9 cellular contexts compared by ENCODE assay signal in the genomic region with DNA sequence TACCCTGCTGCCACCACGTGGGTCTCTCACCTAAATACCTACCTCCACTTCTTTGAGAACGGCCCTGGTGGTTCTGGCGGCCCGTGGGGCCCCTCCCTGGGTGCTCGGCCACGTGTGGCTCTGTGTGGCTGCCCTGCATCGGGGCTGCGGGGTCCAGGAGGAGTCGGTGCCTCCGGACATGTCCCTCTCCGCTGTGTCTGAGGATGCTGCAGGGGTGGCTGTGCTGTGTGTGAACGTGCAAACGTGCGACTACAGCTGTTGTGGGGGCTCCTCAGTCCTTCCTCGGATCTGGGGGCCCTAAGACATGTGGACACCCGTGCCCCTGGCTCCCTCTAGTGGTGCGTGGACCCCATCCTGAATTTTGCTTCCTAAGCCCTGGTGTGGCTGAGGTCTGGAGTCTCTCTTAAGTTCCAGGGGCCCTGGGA.
DNase-seq lines count a peak whose midpoint lies in the region; ATAC-seq and TF ChIP-seq lines count a peak whose summit lies in the region.
"Had no signal": no experiment of that assay in that cellular context is flagged by ENCODE, and none has a peak within 500 bp of the region (broad histone marks: within the 10 kb centered on the region; RNA-seq: fewer than 3 reads in every experiment).

No MANE protein-coding gene starts in this region.

- H3K27me3 ChIP-seq in H7 (ENCODE audit: control insufficient read depth, insufficient read depth, low read length) (no peaks in the 10 kb centered on the region), kidney epithelial cell (ENCODE audit: control insufficient read depth, insufficient read depth, low read length) (no peaks in the 10 kb centered on the region), esophagus muscularis mucosa (peaks cover 0 to 3% (median 0%) of the 10 kb centered on the region in 4 donors)

- POLR2A ChIA-PET in WTC11 (lab: Charles Lee) = no interaction called here
- POLR2A ChIA-PET in activated CD4-positive, alpha-beta memory T cell treated with anti-CD3 and anti-CD28 coated beads, Interleukin-2, amount 10 ng/mL, durations not matched to agents 7 days and 5 days (lab: Charles Lee) = no interaction called here

- WGBS in esophagus muscularis mucosa = 85% methylated on average over 15 of the region's 17 CpGs

- H3K4me1 ChIP-seq in esophagus muscularis mucosa = peaks cover 9 to 25% (median 12%) of the 10 kb centered on the region in 4 donors

- no peaks in the 10 kb centered on the region for H3K36me3 ChIP-seq in H7 (replicated peaks; ENCODE audit: control insufficient read depth, insufficient read depth, low read length)
- no peaks in the 10 kb centered on the region for H3K36me3 ChIP-seq in kidney epithelial cell (ENCODE audit: control insufficient read depth, insufficient read depth, low read length)
- no peaks in the 10 kb centered on the region for H3K36me3 ChIP-seq in esophagus muscularis mucosa

- peak; percentile 82 for ATAC-seq in WTC11
- no peak for ATAC-seq in GM18519 (IDR thresholded peaks at IDR 0.05; ENCODE audit: low FRiP score, unreplicated experiment)

- TF ChIP-seq EP300 in esophagus muscularis mucosa (IDR thresholded peaks at IDR 0.05) = no peak

- H3K4me3 Mint-ChIP-seq in WTC11 = no peak overlapping the region
- H3K4me3 Mint-ChIP-seq in activated T-helper 2 cell treated with anti-CD3 and anti-CD28 coated beads, Interferon-gamma antibody, Interleukin-2, Interleukin-4, amounts not matched to agents 10 μg/mL and 5 μg/mL and 100 μg/mL, durations not matched to agents 14 hours and 24 hours and 36 hours (ENCODE audit: low read depth) = no peak overlapping the region
- no peak overlapping the region for H3K4me3 Mint-ChIP-seq in activated CD4-positive, alpha-beta memory T cell treated with anti-CD3 and anti-CD28 coated beads, Interleukin-2, amount 10 ng/mL, durations not matched to agents 7 days and 5 days

- H3K4me3 ChIP-seq in AG10803 (ENCODE audit: low read length) = no peak overlapping the region
- H3K4me3 ChIP-seq in H7 (ENCODE audit: insufficient read depth, low read depth, low read length) = no peak overlapping the region
- H3K4me3 ChIP-seq in kidney epithelial cell (ENCODE audit: low read depth, low read length) = no peak overlapping the region
- H3K4me3 ChIP-seq in esophagus muscularis mucosa = no peak overlapping the region

- H3K27ac ChIP-seq in esophagus muscularis mucosa (replicated peaks in 1 of 4) = no peak overlapping the region

- peaks cover 24% of the 10 kb centered on the region for H3K4me1 Mint-ChIP-seq in WTC11
- no peaks in the 10 kb centered on the region for H3K4me1 Mint-ChIP-seq in activated T-helper 2 cell treated with anti-CD3 and anti-CD28 coated beads, Interferon-gamma antibody, Interleukin-2, Interleukin-4, amounts not matched to agents 10 μg/mL and 5 μg/mL and 100 μg/mL, durations not matched to agents 14 hours and 24 hours and 36 hours (ENCODE audit: low read depth)
- no peaks in the 10 kb centered on the region for H3K4me1 Mint-ChIP-seq in activated CD4-positive, alpha-beta memory T cell treated with anti-CD3 and anti-CD28 coated beads, Interleukin-2, amount 10 ng/mL, durations not matched to agents 7 days and 5 days

- no peak for TF ChIP-seq POLR2A in esophagus muscularis mucosa (IDR thresholded peaks at IDR 0.05; ENCODE audit: low read depth)

- TF ChIP-seq CTCF in AG10803 (conservative IDR thresholded peaks at IDR 0.05; ENCODE audit: low read length) (peak; percentile 40), WTC11 (IDR thresholded peaks at IDR 0.05) (peak; percentile 50; the same call in 1 of the 2 replicates), kidney epithelial cell (IDR thresholded peaks at IDR 0.05; ENCODE audit: insufficient read depth, low read length, poor library complexity, severe bottlenecking) (peak; percentile 46), esophagus muscularis mucosa (IDR thresholded peaks at IDR 0.05) (no peak)

- H3K9me3 Mint-ChIP-seq in WTC11 = peaks cover 11% of the 10 kb centered on the region; the same call in 1 of the 2 replicates
- no peaks in the 10 kb centered on the region for H3K9me3 Mint-ChIP-seq in activated T-helper 2 cell treated with anti-CD3 and anti-CD28 coated beads, Interferon-gamma antibody, Interleukin-2, Interleukin-4, amounts not matched to agents 10 μg/mL and 5 μg/mL and 100 μg/mL, durations not matched to agents 14 hours and 24 hours and 36 hours
- H3K9me3 Mint-ChIP-seq in activated CD4-positive, alpha-beta memory T cell treated with anti-CD3 and anti-CD28 coated beads, Interleukin-2, amount 10 ng/mL, durations not matched to agents 7 days and 5 days = no peaks in the 10 kb centered on the region

- no peaks in the 10 kb centered on the region for H3K36me3 Mint-ChIP-seq in WTC11
- no peaks in the 10 kb centered on the region for H3K36me3 Mint-ChIP-seq in activated T-helper 2 cell treated with anti-CD3 and anti-CD28 coated beads, Interferon-gamma antibody, Interleukin-2, Interleukin-4, amounts not matched to agents 10 μg/mL and 5 μg/mL and 100 μg/mL, durations not matched to agents 14 hours and 24 hours and 36 hours (ENCODE audit: low read depth)
- no peaks in the 10 kb centered on the region for H3K36me3 Mint-ChIP-seq in activated CD4-positive, alpha-beta memory T cell treated with anti-CD3 and anti-CD28 coated beads, Interleukin-2, amount 10 ng/mL, durations not matched to agents 7 days and 5 days (ENCODE audit: low read depth)

- CTCF ChIA-PET in WTC11 (lab: Charles Lee) = interaction anchor here (0.6 to 1.0 kb wide), 3 partner anchors 10 to 943 kb away, joined by 3 read pairs; no protein-coding TSS in a partner anchor
- CTCF ChIA-PET in activated CD4-positive, alpha-beta memory T cell treated with anti-CD3 and anti-CD28 coated beads, Interleukin-2, amount 10 ng/mL, durations not matched to agents 7 days and 5 days (lab: Charles Lee) = no interaction called here

- no peaks in the 10 kb centered on the region for H3K27me3 Mint-ChIP-seq in WTC11 (ENCODE audit: low read depth)
- H3K27me3 Mint-ChIP-seq in activated T-helper 2 cell treated with anti-CD3 and anti-CD28 coated beads, Interferon-gamma antibody, Interleukin-2, Interleukin-4, amounts not matched to agents 10 μg/mL and 5 μg/mL and 100 μg/mL, durations not matched to agents 14 hours and 24 hours and 36 hours (ENCODE audit: low read depth) = no peaks in the 10 kb centered on the region
- H3K27me3 Mint-ChIP-seq in activated CD4-positive, alpha-beta memory T cell treated with anti-CD3 and anti-CD28 coated beads, Interleukin-2, amount 10 ng/mL, durations not matched to agents 7 days and 5 days = no peaks in the 10 kb centered on the region

- H3K27ac Mint-ChIP-seq in WTC11 = no peak overlapping the region
- no peak overlapping the region for H3K27ac Mint-ChIP-seq in activated T-helper 2 cell treated with anti-CD3 and anti-CD28 coated beads, Interferon-gamma antibody, Interleukin-2, Interleukin-4, amounts not matched to agents 10 μg/mL and 5 μg/mL and 100 μg/mL, durations not matched to agents 14 hours and 24 hours and 36 hours
- no peak overlapping the region for H3K27ac Mint-ChIP-seq in activated CD4-positive, alpha-beta memory T cell treated with anti-CD3 and anti-CD28 coated beads, Interleukin-2, amount 10 ng/mL, durations not matched to agents 7 days and 5 days

- DNase-seq in AG10803 (ENCODE audit: low read depth) (no peak), H7 (peak; percentile 86), WTC11 (ENCODE audit: low spot score) (peak; percentile 73), kidney epithelial cell (ENCODE audit: low read depth) (no peak), esophagus muscularis mucosa (ENCODE audit: extremely low spot score) (no peak)
- DNase-seq in activated T-helper 2 cell treated with anti-CD3 and anti-CD28 coated beads, Interferon-gamma antibody, Interleukin-2, Interleukin-4, amounts not matched to agents 10 μg/mL and 5 μg/mL and 100 μg/mL, durations not matched to agents 14 hours and 24 hours and 36 hours (ENCODE audit: low spot score) = no peak
- DNase-seq in activated CD4-positive, alpha-beta memory T cell treated with anti-CD3 and anti-CD28 coated beads, Interleukin-2, amount 10 ng/mL, durations not matched to agents 7 days and 5 days = no peak
- DNase-seq: activated CD8-positive, alpha-beta memory T cell treated with anti-CD3 and anti-CD28 coated beads, Interleukin-2, amount 50 U/mL, for 48 hours had no signal

- intact Hi-C loops in activated T-helper 2 cell treated with anti-CD3 and anti-CD28 coated beads, Interferon-gamma antibody, Interleukin-2, Interleukin-4, amounts not matched to agents 10 μg/mL and 5 μg/mL and 100 μg/mL, durations not matched to agents 14 hours and 24 hours and 36 hours (cut with micrococcal nuclease) = no loop called here
- intact Hi-C loops in esophagus muscularis mucosa (cut with DNase I) = loop anchor here (10.0 kb wide), 1 partner anchor 682 kb away; no protein-coding TSS in a partner anchor

- H3K9me3 ChIP-seq in esophagus muscularis mucosa = no peaks in the 10 kb centered on the region

TF ChIP-seq in WTC11, 78 proteins besides CTCF, POLR2A, EP300 and RAD21:
- TF ChIP-seq ETV6 (CRISPR knock-in tag; IDR thresholded peaks at IDR 0.05) = 0 out of 2 replicates have a peak, but pooled peaks have one; percentile 23
- no peak for TF ChIP-seq EMX1 (CRISPR knock-in tag; IDR thresholded peaks at IDR 0.05)

Comparison
In these comparisons a context has a peak if more than half of its experiments do, and no peak if none do; other contexts are left out.
1. DNase-seq: peak in H7 (single experiment) and WTC11 (single experiment); none in AG10803 (single experiment), kidney epithelial cell (single experiment), activated T-helper 2 cell treated with anti-CD3 and anti-CD28 coated beads, Interferon-gamma antibody, Interleukin-2, Interleukin-4, amounts not matched to agents 10 μg/mL and 5 μg/mL and 100 μg/mL, durations not matched to agents 14 hours and 24 hours and 36 hours (single experiment), activated CD4-positive, alpha-beta memory T cell treated with anti-CD3 and anti-CD28 coated beads, Interleukin-2, amount 10 ng/mL, durations not matched to agents 7 days and 5 days (single experiment) and esophagus muscularis mucosa (single experiment).
2. CTCF ChIP-seq: peak in AG10803 (single experiment), WTC11 (single experiment) and kidney epithelial cell (single experiment); none in esophagus muscularis mucosa (0 of 3).